8 cellular contexts compared by ENCODE assay signal in the genomic region with DNA sequence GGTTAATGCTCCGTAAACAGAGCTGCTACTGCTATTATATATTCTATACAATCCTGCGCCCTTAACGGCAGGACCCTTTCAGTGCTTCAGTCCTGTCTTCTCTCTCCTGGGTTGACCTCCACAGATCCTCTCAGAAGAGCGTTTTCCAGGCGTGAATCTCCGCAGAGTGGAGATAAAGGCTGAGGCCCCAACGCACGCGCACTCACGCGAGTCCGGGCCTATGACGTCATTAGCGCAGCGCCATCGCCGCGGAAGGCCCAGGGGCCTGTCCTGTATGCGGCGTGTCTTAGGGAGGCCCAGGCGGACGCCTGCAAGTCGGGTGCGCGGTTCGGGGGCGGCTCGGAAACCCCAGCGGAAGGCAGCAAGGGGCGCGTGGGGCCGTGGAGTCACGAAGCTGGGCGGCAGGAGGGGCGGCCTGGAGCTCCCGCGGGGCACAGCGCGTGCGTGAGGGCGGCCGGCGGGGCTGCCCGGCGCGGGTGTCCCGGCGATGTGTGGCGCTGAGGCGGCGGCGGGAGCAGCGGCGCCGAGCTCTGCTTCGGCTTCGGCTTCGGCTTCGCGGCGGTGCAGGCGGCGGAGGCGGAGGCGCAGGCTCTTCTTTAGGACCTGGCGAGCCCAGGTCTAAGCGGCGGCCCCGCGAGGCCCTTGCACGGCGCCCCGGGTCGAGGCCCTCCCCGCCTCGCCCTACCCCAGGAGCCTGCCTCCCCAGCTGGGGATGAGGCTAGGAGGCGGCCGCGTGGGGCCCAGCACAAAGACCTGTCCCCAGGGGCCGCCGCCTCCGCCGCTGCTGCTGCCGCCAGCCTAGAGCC.
DNase-seq lines count a peak whose midpoint lies in the region; ATAC-seq lines count a peak whose summit lies in the region.

MAPKAPK5 (plus strand) TSS at position 479 of the 806 bp plus-strand sequence. CDS start 506 bp downstream, outside the sequence.

- peaks cover 47% of the 10 kb centered on the region for H3K4me1 Mint-ChIP-seq in central memory CD8-positive, alpha-beta T cell

- no peaks in the 10 kb centered on the region for H3K27me3 Mint-ChIP-seq in central memory CD8-positive, alpha-beta T cell

- peaks cover 35% of the 10 kb centered on the region for H3K36me3 Mint-ChIP-seq in central memory CD8-positive, alpha-beta T cell (ENCODE audit: insufficient read depth)

- peak; percentile 100 for DNase-seq in AG20443 (ENCODE audit: low spot score)
- DNase-seq in NCI-H446 treated with DMSO at 0.1 percent for 48 hours (lab: John Stamatoyannopoulos, UW) = peak; percentile 72
- peak; percentile 98 for DNase-seq in central memory CD8-positive, alpha-beta T cell (ENCODE audit: low spot score in 2 of 2)
- peak; percentile 98 for DNase-seq in islet precursor cell
- peak; percentile 97 for DNase-seq in stimulated activated CD4-positive, alpha-beta T cell treated with anti-CD3 and anti-CD28 coated beads, Interleukin-12 subunit alpha, Interleukin-12 subunit beta, amount 100 ng/mL, for 4 hours

- H3K27ac Mint-ChIP-seq in central memory CD8-positive, alpha-beta T cell (ENCODE audit: low read depth) = peak within 1 kb of the TSS; percentile 99

- H3K9me3 Mint-ChIP-seq in central memory CD8-positive, alpha-beta T cell = no peaks in the 10 kb centered on the region

- ATAC-seq in GM19043 (IDR thresholded peaks at IDR 0.05; ENCODE audit: low read depth, unreplicated experiment) = peak; percentile 80
- ATAC-seq in HG03354 (IDR thresholded peaks at IDR 0.05; ENCODE audit: poor library complexity, severe bottlenecking, unreplicated experiment) = peak; percentile 82
- ATAC-seq in activated CD4-positive, CD25-positive, alpha-beta regulatory T cell treated with anti-CD3 and anti-CD28 coated beads, Interleukin-2, amount 50 U/mL, for 24 hours = peak; percentile 90 to 92
- ATAC-seq in central memory CD8-positive, alpha-beta T cell (replicated peaks; ENCODE audit: extremely low read depth, poor library complexity, severe bottlenecking) = peak; percentile 91

- peak within 1 kb of the TSS; percentile 83 for H3K4me3 Mint-ChIP-seq in central memory CD8-positive, alpha-beta T cell

Comparison
In these comparisons a context has a peak if more than half of its experiments do, and no peak if none do; other contexts are left out.
1. Peak in every context shown above with its lines: DNase-seq and ATAC-seq.